1 cellular context compared by ENCODE assay signal in the genomic region with DNA sequence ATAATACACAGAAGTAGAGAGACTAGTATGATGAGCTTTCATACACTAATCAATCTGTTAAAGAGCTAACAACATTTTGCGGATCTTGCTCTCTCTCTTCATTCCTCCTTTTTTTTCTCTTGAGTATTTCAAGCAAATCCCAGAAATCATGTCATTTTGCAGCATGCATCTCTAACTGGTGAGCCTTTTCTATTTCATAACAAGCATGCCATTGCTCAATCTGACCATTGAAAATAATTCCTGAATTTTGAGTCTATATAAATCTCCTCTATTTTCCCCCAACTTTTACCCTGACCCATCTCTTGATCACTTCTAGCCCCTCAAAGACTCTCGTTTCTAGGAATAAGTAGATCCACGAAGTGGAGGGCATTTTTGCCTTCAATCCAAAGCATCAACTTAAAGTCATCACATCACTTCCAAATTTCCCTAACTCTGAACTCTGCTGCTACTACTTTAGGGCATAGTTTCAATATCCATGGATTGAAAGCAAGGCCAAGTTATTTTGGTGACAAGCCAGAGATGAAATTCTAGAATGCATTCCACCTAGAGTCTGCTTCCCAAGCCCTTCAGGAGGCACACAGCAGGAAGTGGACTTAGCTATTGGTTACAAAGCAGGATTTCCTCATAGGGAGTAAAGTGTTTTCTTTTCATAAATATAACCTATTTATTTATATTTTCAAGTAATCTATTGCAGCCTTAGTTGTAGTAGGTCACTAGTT.
TF ChIP-seq lines count a peak whose summit lies in the region.

No MANE protein-coding gene starts in this region.

TF ChIP-seq in IMR-90, 13 proteins besides CTCF, POLR2A, EP300 and RAD21 (continued from another document):
- TF ChIP-seq, protein P1, sequence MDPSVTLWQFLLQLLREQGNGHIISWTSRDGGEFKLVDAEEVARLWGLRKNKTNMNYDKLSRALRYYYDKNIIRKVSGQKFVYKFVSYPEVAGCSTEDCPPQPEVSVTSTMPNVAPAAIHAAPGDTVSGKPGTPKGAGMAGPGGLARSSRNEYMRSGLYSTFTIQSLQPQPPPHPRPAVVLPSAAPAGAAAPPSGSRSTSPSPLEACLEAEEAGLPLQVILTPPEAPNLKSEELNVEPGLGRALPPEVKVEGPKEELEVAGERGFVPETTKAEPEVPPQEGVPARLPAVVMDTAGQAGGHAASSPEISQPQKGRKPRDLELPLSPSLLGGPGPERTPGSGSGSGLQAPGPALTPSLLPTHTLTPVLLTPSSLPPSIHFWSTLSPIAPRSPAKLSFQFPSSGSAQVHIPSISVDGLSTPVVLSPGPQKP (IDR thresholded peaks at IDR 0.05; ENCODE audit: borderline replicate concordance, low read depth, low read length) = no peak
